In the genomic region with DNA sequence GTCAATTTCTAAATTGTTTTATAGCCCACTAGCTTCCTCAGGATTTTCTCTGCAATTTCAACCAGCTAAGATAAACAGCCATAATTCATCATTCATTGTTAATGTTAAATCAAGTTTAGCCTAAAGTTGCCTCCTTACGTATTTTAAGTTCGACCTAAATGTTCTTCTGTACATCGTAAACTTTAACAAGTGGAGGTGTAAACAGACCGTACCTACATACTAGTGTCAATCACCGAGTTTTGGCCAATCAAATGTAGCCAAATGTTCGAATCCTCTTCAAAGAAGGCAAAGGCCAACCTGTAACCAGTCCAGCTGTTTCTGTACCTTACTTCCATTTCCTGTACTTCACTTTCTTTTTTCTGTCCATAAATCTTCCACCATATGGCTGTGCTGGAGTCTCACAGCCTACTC, we compare ENCODE assay signal across 24 cellular contexts. TPM values are rescaled to one million over a fixed set of nuclear protein-coding genes. Genes with fewer than 3 reads are reported as not detected.
DNase-seq lines count a peak whose midpoint lies in the region; ATAC-seq and TF ChIP-seq lines count a peak whose summit lies in the region.
"Had no signal": no experiment of that assay in that cellular context is flagged by ENCODE, and none has a peak within 500 bp of the region (broad histone marks: within the 10 kb centered on the region; RNA-seq: fewer than 3 reads in every experiment).

No MANE protein-coding gene starts in this region.

- POLR2A ChIA-PET in Panc1 (lab: Charles Lee), result no interaction called here

- in situ Hi-C loops in Panc1 (cut with HindIII; ENCODE audit: low pct_unique_long_range_greater_than_20kb, low sequenced_read_pairs), result no loop called here

- peaks cover 40% of the 10 kb centered on the region for H3K4me1 ChIP-seq in Panc1 (ENCODE audit: control insufficient read depth, insufficient read depth, low read length)
- H3K4me1 ChIP-seq in vagina, result peaks cover 44% of the 10 kb centered on the region
- H3K4me1 ChIP-seq in gastroesophageal sphincter, result peaks cover 0 to 41% (median 15%) of the 10 kb centered on the region in 3 donors

- no peak for TF ChIP-seq CTCF in Panc1 (IDR thresholded peaks at IDR 0.05)
- TF ChIP-seq CTCF in mesothelial cell of epicardium (IDR thresholded peaks at IDR 0.05; ENCODE audit: unreplicated experiment), result no peak
- no peak for TF ChIP-seq CTCF in vagina (IDR thresholded peaks at IDR 0.05)
- TF ChIP-seq CTCF in gastroesophageal sphincter (IDR thresholded peaks at IDR 0.05), result no peak

- TSS peak; percentile 31 for BruUV-seq in Panc1 (replicated peaks; lab: Mats Ljungman, UMichigan)

- peak overlapping the region; percentile 51; the same call in 1 of the 2 replicates for H3K27ac ChIP-seq in Panc1 (ENCODE audit: low read length)
- peak overlapping the region; percentile 51 for H3K27ac ChIP-seq in vagina
- peak overlapping the region in 2 of 4 donors; percentile 18 to 21 for H3K27ac ChIP-seq in gastroesophageal sphincter
- H3K27ac ChIP-seq: BLaER1, heart right ventricle, lower lobe of right lung had no signal

- H3K4me3 ChIP-seq in Panc1 (ENCODE audit: low read depth in 2 of 2, low read length in 2 of 2) (no peak overlapping the region), vagina (no peak overlapping the region), gastroesophageal sphincter (no peak overlapping the region), H7 (ENCODE audit: insufficient read depth, low read depth, low read length) (no peak overlapping the region)
- H3K4me3 ChIP-seq: BLaER1, heart right ventricle, lower lobe of right lung had no signal

- no peak overlapping the region for H3K4me3 Mint-ChIP-seq in mesothelial cell of epicardium
- H3K4me3 Mint-ChIP-seq: activated naive CD4-positive, alpha-beta T cell treated with anti-CD3 and anti-CD28 coated beads for 36 hours; naive B cell had no signal

- H3K36me3 Mint-ChIP-seq in mesothelial cell of epicardium, result peaks cover 2% of the 10 kb centered on the region
- H3K36me3 Mint-ChIP-seq: naive B cell had no signal

- H3K27ac Mint-ChIP-seq in mesothelial cell of epicardium, result peak overlapping the region; percentile 32
- H3K27ac Mint-ChIP-seq: activated naive CD4-positive, alpha-beta T cell treated with anti-CD3 and anti-CD28 coated beads for 36 hours had no signal

- H3K36me3 ChIP-seq in Panc1 (ENCODE audit: control insufficient read depth, insufficient read depth, low read length) (no peaks in the 10 kb centered on the region), vagina (no peaks in the 10 kb centered on the region), gastroesophageal sphincter (no peaks in the 10 kb centered on the region), H7 (replicated peaks; ENCODE audit: control insufficient read depth, insufficient read depth, low read length) (no peaks in the 10 kb centered on the region)
- H3K36me3 ChIP-seq: BLaER1, heart right ventricle, lower lobe of right lung had no signal

- TF ChIP-seq POLR2A in vagina (IDR thresholded peaks at IDR 0.05) (no peak), gastroesophageal sphincter (IDR thresholded peaks at IDR 0.05) (no peak)

- CTCF ChIA-PET in Panc1 (lab: Charles Lee), result no interaction called here

- intact Hi-C loops in Panc1 (cut with micrococcal nuclease; ENCODE audit: unreplicated experiment) (no loop called here), vagina (cut with DNase I) (no loop called here)

- TF ChIP-seq EP300 in gastroesophageal sphincter (IDR thresholded peaks at IDR 0.05), result no peak

- WGBS in gastroesophageal sphincter (ENCODE audit: low coverage in 1 of 2), 2 donors, result 44 to 82% methylated on average over 6 of the region's 6 CpGs

- H3K9me3 ChIP-seq in Panc1 (ENCODE audit: control insufficient read depth, insufficient read depth, low read depth, low read length) (no peaks in the 10 kb centered on the region), vagina (no peaks in the 10 kb centered on the region), gastroesophageal sphincter (no peaks in the 10 kb centered on the region)
- H3K9me3 ChIP-seq: BLaER1, heart right ventricle, lower lobe of right lung had no signal

- ATAC-seq in Panc1 (no peak), gastroesophageal sphincter (no peak), GM21367 (IDR thresholded peaks at IDR 0.05; ENCODE audit: unreplicated experiment) (no peak)
- ATAC-seq: heart right ventricle, lower lobe of right lung, PC-3 had no signal

- H3K4me1 Mint-ChIP-seq in mesothelial cell of epicardium, result peaks cover 40% of the 10 kb centered on the region

- no peaks in the 10 kb centered on the region for H3K27me3 Mint-ChIP-seq in mesothelial cell of epicardium (ENCODE audit: low read depth)
- H3K27me3 Mint-ChIP-seq: naive B cell had no signal

- H3K27me3 ChIP-seq in Panc1 (ENCODE audit: control insufficient read depth, insufficient read depth, low read length) (no peaks in the 10 kb centered on the region), vagina (no peaks in the 10 kb centered on the region), gastroesophageal sphincter (no peaks in the 10 kb centered on the region), H7 (ENCODE audit: control insufficient read depth, insufficient read depth, low read length) (no peaks in the 10 kb centered on the region)
- H3K27me3 ChIP-seq: BLaER1, heart right ventricle had no signal

- peak; percentile 2 to 47 for DNase-seq in NCI-H524 (lab: John Stamatoyannopoulos, UW)
- DNase-seq in NCI-H524 treated with DMSO at 0.1 percent for 48 hours (lab: John Stamatoyannopoulos, UW), result no peak
- no peak for DNase-seq in Panc1 (ENCODE audit: low read depth, low spot score)
- DNase-seq in mesothelial cell of epicardium (ENCODE audit: low spot score in 2 of 2, unreplicated experiment in 2 of 2), result no peak
- DNase-seq in vagina (ENCODE audit: extremely low spot score in 2 of 2), result no peak
- DNase-seq in H7, result no peak
- DNase-seq: activated naive CD4-positive, alpha-beta T cell treated with anti-CD3 and anti-CD28 coated beads for 36 hours; activated T-cell treated with anti-CD3 and anti-CD28 coated beads, Interleukin-2, amount 50 U/mL, for 1 hour; cerebellar nuclear complex; heart right ventricle; Kasumi-1; lower lobe of right lung; naive B cell; NCI-H2107; NCI-H82; PC-3; SIG-M5; stimulated activated CD4-positive, alpha-beta T cell treated with anti-CD3 and anti-CD28 coated beads, Interleukin-1b, Interleukin-23, amount 100 ng/mL, for 48 hours; stimulated activated naive CD4-positive, alpha-beta T cell treated with Interleukin-2 at 50 U/mL for 16 hours; T-helper 1 cell; trophoblast cell had no signal

- H3K9me3 Mint-ChIP-seq in mesothelial cell of epicardium, result peaks cover 8% of the 10 kb centered on the region
- H3K9me3 Mint-ChIP-seq: activated naive CD4-positive, alpha-beta T cell treated with anti-CD3 and anti-CD28 coated beads for 36 hours; naive B cell had no signal

RNA-seq across cellular contexts. Expression of a gene that starts 13.5 kb away (rescaled TPM):
- total RNA-seq in Panc1 (2021; ENCODE audit: unreplicated experiment), result 15.1 TPM
- 6.3 TPM for polyA plus RNA-seq in Panc1 (2012; ENCODE audit: insufficient read length)
- 23.5 to 24.6 TPM (median 24.5 TPM) in 3 replicates for total RNA-seq in mesothelial cell of epicardium
- total RNA-seq in vagina, result 9.6 TPM
- total RNA-seq in gastroesophageal sphincter, result 10 to 100 TPM in 1 of 4 donors, 1 to 10 TPM in 3; 2.6 to 11.8 (median 4.4) TPM
- total RNA-seq in H7 (2014; rRNA removed; shearing (Covaris generic)), result 17.9 and 23.6 TPM in 2 replicates

Comparison
In these comparisons a context has a peak if more than half of its experiments do, and no peak if none do; other contexts are left out.
1. DNase-seq: peak in NCI-H524 (2 of 2); none in NCI-H524 treated with DMSO at 0.1 percent for 48 hours (single experiment), Panc1 (single experiment), mesothelial cell of epicardium (0 of 2), vagina (0 of 2) and H7 (single experiment).